ENCODE assay signal across 1 cellular context in the genomic region with DNA sequence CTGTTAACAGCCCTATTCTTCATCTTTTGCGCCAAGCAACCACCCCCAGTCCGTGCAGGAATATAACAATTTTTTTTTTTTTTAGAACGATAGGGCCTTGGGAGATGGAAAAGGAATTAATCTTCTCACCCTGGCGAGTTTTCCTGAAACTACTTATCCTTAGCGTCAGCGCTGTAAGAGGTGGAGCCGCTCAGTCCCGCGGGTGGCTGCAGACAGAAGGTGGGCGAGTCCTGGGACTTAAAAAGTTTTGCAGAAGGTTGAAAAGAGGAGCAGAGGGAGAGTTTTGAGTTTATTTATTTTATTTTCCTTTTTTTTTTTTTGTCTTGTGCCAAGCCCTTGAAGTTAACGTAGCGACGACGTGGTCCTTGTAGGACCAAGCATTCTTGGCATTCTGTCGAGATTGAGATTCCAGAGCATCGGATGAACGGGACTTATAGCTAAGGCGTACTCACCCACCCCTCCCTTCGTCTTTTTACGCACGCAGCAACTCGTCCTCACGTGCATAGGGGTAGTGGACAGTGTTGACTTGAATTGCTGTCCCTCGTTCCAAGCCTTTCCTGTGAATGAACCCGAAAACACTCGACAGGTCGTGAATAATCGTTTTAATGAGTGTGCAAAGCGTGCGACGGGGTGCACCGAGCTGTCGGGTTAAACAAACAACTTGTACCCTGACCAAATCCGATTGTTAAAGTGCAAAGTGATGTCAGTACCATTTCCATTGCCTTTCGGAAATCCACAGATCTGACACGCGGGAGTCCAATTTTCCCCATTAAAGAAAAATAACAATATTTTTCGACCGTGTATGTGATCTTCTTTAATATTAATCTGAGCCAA.
TF ChIP-seq lines count a peak whose summit lies in the region.

No MANE protein-coding gene starts in this region.

TF ChIP-seq in H1, 55 proteins besides CTCF, POLR2A, EP300 and RAD21 (continued from another document):
- TF ChIP-seq EZH2 (IDR thresholded peaks at IDR 0.05; ENCODE audit: low read depth, low read length, severe bottlenecking) (peak; percentile 87), RNF2 (IDR thresholded peaks at IDR 0.05; ENCODE audit: borderline replicate concordance, low read depth, low read length, missing control alignments, poor library complexity, severe bottlenecking) (peak; percentile 99)
- TF ChIP-seq, protein P1, sequence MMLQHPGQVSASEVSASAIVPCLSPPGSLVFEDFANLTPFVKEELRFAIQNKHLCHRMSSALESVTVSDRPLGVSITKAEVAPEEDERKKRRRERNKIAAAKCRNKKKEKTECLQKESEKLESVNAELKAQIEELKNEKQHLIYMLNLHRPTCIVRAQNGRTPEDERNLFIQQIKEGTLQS (IDR thresholded peaks at IDR 0.05; ENCODE audit: insufficient read depth, low read depth, low read length), result no peak
